Comparison of ENCODE assay signal across 1 cellular context in the genomic region with DNA sequence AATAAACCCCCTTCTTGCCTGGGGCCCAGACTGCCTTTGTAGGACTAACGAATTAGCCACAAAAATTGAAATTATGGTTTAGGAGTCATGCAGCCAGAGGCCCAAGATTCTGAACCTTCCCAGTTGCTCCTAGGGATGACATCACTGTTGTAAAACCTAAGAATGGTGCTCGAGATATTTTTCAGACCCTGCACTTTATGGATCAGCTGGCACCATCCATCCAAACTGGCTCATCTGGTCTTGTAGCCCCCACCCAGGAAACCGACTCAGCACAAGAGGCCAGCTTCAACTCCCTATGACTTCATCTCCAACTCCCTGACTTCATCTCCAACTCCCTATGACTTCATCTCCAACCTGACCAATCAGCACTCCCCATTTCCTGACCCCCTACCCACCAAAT.
A peak's percentile ranks its signal among the peaks of the same experiment; 100 is the strongest.
TF ChIP-seq lines count a peak whose summit lies in the region.

No MANE protein-coding gene starts in this region.

TF ChIP-seq in HepG2, 621 proteins besides CTCF, POLR2A, EP300 and RAD21:
- TF ChIP-seq POLR2G (IDR thresholded peaks at IDR 0.05; ENCODE audit: low read depth, low read length) (peak; percentile 45), MEIS1 (CRISPR knock-in tag; IDR thresholded peaks at IDR 0.05; ENCODE audit: borderline replicate concordance) (no peak), ZBTB21 (CRISPR knock-in tag; IDR thresholded peaks at IDR 0.05) (peak; percentile 40; the same call in 1 of the 2 replicates), ATF7 (IDR thresholded peaks at IDR 0.05) (peak; percentile 51), ATF7 (CRISPR knock-in tag; IDR thresholded peaks at IDR 0.05) (no peak), POLR2AphosphoS5 (IDR thresholded peaks at IDR 0.05; ENCODE audit: low read depth, low read length) (peak; percentile 21; the same call in 1 of the 2 replicates)
TF ChIP-seq in HepG2: peak in this region for 4.
